Comparison of ENCODE assay signal across 1 cellular context in the genomic region with DNA sequence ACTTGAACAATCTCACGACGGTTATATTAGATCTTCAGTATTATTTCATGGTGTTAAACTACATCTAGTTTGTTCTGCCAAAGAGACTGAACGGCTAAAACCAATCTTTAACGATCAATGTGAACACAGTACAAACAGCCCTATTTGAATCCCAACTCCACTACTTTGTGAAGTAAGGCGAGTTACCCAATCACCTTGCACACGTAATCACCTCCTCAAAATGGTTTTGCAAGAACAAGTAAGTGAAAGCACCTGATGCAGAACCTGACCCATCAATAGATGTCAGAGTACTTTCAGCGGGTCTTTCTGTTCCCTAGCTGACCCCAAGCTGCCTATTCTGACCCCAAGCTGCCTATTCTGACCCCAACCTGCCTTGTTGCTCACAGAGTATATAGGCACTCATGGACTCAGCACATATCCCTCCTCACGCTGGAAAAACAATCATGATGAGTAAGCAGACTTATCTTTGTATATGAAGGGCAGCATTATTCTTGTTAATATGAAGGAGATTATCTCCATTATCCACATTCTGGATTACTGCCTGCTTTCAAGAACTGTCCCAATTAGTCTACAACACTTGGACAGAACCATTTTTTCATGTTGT.
TF ChIP-seq lines count a peak whose summit lies in the region.

No MANE protein-coding gene starts in this region.

TF ChIP-seq in liver, 16 proteins besides CTCF, POLR2A, EP300 and RAD21 (continued from another document):
- TF ChIP-seq GABPA (IDR thresholded peaks at IDR 0.05 in 1 of 2, conservative IDR thresholded peaks at IDR 0.05 in 1 of 2) (no peak), EGR1 (IDR thresholded peaks at IDR 0.05; ENCODE audit: low read depth in 2 of 2) (no peak), HNF4G (IDR thresholded peaks at IDR 0.05) (no peak), FOXA1 (IDR thresholded peaks at IDR 0.05) (no peak), NR2F2 (IDR thresholded peaks at IDR 0.05) (no peak)
- TF ChIP-seq, protein P1, sequence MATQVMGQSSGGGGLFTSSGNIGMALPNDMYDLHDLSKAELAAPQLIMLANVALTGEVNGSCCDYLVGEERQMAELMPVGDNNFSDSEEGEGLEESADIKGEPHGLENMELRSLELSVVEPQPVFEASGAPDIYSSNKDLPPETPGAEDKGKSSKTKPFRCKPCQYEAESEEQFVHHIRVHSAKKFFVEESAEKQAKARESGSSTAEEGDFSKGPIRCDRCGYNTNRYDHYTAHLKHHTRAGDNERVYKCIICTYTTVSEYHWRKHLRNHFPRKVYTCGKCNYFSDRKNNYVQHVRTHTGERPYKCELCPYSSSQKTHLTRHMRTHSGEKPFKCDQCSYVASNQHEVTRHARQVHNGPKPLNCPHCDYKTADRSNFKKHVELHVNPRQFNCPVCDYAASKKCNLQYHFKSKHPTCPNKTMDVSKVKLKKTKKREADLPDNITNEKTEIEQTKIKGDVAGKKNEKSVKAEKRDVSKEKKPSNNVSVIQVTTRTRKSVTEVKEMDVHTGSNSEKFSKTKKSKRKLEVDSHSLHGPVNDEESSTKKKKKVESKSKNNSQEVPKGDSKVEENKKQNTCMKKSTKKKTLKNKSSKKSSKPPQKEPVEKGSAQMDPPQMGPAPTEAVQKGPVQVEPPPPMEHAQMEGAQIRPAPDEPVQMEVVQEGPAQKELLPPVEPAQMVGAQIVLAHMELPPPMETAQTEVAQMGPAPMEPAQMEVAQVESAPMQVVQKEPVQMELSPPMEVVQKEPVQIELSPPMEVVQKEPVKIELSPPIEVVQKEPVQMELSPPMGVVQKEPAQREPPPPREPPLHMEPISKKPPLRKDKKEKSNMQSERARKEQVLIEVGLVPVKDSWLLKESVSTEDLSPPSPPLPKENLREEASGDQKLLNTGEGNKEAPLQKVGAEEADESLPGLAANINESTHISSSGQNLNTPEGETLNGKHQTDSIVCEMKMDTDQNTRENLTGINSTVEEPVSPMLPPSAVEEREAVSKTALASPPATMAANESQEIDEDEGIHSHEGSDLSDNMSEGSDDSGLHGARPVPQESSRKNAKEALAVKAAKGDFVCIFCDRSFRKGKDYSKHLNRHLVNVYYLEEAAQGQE (IDR thresholded peaks at IDR 0.05), result no peak
